Comparison of ENCODE assay signal across 21 cellular contexts in genomic region chr17:28290703-28291102, GRCh38.
"Had no signal": no experiment of that assay in that cellular context is flagged by ENCODE, and none has a peak within 500 bp of the region (broad histone marks: within the 10 kb centered on the region; RNA-seq: fewer than 3 reads in every experiment).

No MANE protein-coding gene starts in this region.

- H3K9me3 ChIP-seq: MG63, SJSA1 had no signal

- H3K4me1 ChIP-seq: SJSA1 had no signal

- H3K27me3 ChIP-seq: MG63, SJSA1 had no signal

- H3K36me3 ChIP-seq: MG63, SJSA1 had no signal

- H3K27ac ChIP-seq: SJSA1, SK-N-MC had no signal

- FAIRE-seq: RCC 7860 had no signal

- DNase-seq: Karpas-422, KG1, MG63, NCI-H1092 treated with DMSO at 0.1 percent for 48 hours, NCI-H1436, NCI-H187, NCI-H2029, NCI-H2081 treated with DMSO at 0.1 percent for 48 hours, NCI-H2171, NCI-H226, NCI-H446, NCI-H510A, NCI-H524 treated with DMSO at 0.1 percent for 48 hours, NCI-H69, NCI-H774, Right ventricle myocardium superior, RPMI8226, SIG-M5 had no signal

- H3K4me3 ChIP-seq: MG63, SJSA1, SK-N-MC had no signal
